ENCODE assay signal across 9 cellular contexts in genomic region chr11:2269601-2270321, GRCh38. TPM values are rescaled to one million over a fixed set of nuclear protein-coding genes. Genes with fewer than 3 reads are reported as not detected.
A peak's percentile ranks its signal among the peaks of the same experiment; 100 is the strongest.
DNase-seq lines count a peak whose midpoint lies in the region; ATAC-seq and TF ChIP-seq lines count a peak whose summit lies in the region.
"Had no signal": no experiment of that assay in that cellular context is flagged by ENCODE, and none has a peak within 500 bp of the region (broad histone marks: within the 10 kb centered on the region; RNA-seq: fewer than 3 reads in every experiment).

No MANE protein-coding gene starts in this region.

- TF ChIP-seq CTCF in ascending aorta (IDR thresholded peaks at IDR 0.05) (no peak), hepatocyte (IDR thresholded peaks at IDR 0.05; ENCODE audit: poor library complexity) (peak; percentile 37), gastrocnemius medialis (IDR thresholded peaks at IDR 0.05 in 4 of 5, conservative IDR thresholded peaks at IDR 0.05 in 1 of 5) (no peak)

- H3K27ac ChIP-seq in ascending aorta (no peak overlapping the region), hepatocyte (peak overlapping the region; percentile 60), gastrocnemius medialis (no peak overlapping the region)

- no peaks in the 10 kb centered on the region for H3K36me3 ChIP-seq in ascending aorta
- no peaks in the 10 kb centered on the region for H3K36me3 ChIP-seq in hepatocyte (replicated peaks; ENCODE audit: insufficient read depth, low read depth)
- no peaks in the 10 kb centered on the region for H3K36me3 ChIP-seq in gastrocnemius medialis

- H3K9me2 ChIP-seq in hepatocyte (replicated peaks; ENCODE audit: insufficient read depth) = no peaks in the 10 kb centered on the region

- no peaks in the 10 kb centered on the region for H3K79me2 ChIP-seq in hepatocyte

- peak; percentile 85 for DNase-seq in DMS53 treated with DMSO at 0.1 percent for 48 hours (lab: John Stamatoyannopoulos, UW; ENCODE audit: unreplicated experiment)
- peak; percentile 30 to 87 for DNase-seq in NCI-H526 (lab: John Stamatoyannopoulos, UW)
- peak in 1 of 2 donors; percentile 61 for DNase-seq in ascending aorta (ENCODE audit: low spot score in 2 of 2)
- peak; percentile 84 for DNase-seq in hepatocyte (ENCODE audit: low spot score)
- DNase-seq in gastrocnemius medialis = no peak
- DNase-seq in NCI-H2029 (lab: John Stamatoyannopoulos, UW) = no peak
- no peak for DNase-seq in NCI-H1436 treated with DMSO at 0.1 percent for 48 hours (lab: John Stamatoyannopoulos, UW)

- in situ Hi-C loops in gastrocnemius medialis (cut with MboI; ENCODE audit: low sequenced_read_pairs in 4 of 4) = no loop called here

- H3K4me1 ChIP-seq in ascending aorta (peaks cover 10 to 11% of the 10 kb centered on the region in 2 donors), hepatocyte (ENCODE audit: insufficient read depth) (peaks cover 12% of the 10 kb centered on the region), gastrocnemius medialis (no peaks in the 10 kb centered on the region)

- intact Hi-C loops in ascending aorta (cut with DNase I) (no loop called here), gastrocnemius medialis (cut with DNase I; ENCODE audit: low total_unique reads) (no loop called here)

- H3K4me3 ChIP-seq in ascending aorta = peak overlapping the region; percentile 55 to 59
- peak overlapping the region; percentile 52 for H3K4me3 ChIP-seq in hepatocyte
- H3K4me3 ChIP-seq in gastrocnemius medialis = peak overlapping the region; percentile 34 to 41 (median 38)

- no peak for ATAC-seq in gastrocnemius medialis
- ATAC-seq in HG02763 (IDR thresholded peaks at IDR 0.05; ENCODE audit: unreplicated experiment) = no peak

- 2% methylated on average over 71 of the region's 104 CpGs for WGBS in hepatocyte (ENCODE audit: low lambda C conversion rate, missing lambda C conversion rate)

- no peaks in the 10 kb centered on the region for H3K9me3 ChIP-seq in ascending aorta
- no peaks in the 10 kb centered on the region for H3K9me3 ChIP-seq in hepatocyte (ENCODE audit: low read depth)
- no peaks in the 10 kb centered on the region for H3K9me3 ChIP-seq in gastrocnemius medialis

- H2AFZ ChIP-seq in hepatocyte = peak overlapping the region; percentile 65

- H3K27me3 ChIP-seq in ascending aorta = peaks cover 15% of the 10 kb centered on the region
- peaks cover 32% of the 10 kb centered on the region for H3K27me3 ChIP-seq in hepatocyte
- H3K27me3 ChIP-seq in gastrocnemius medialis = peaks cover 37 to 52% (median 44%) of the 10 kb centered on the region in 3 donors

- no peak for TF ChIP-seq POLR2A in gastrocnemius medialis (IDR thresholded peaks at IDR 0.05)

- H4K20me1 ChIP-seq in hepatocyte (ENCODE audit: insufficient read depth, poor library complexity, severe bottlenecking) = no peaks in the 10 kb centered on the region

- peak overlapping the region; percentile 93 for H3K4me2 ChIP-seq in hepatocyte

RNA-seq across cellular contexts. Expression of gene ASCL2, which starts 0.6 kb away (rescaled TPM):
- not detected for total RNA-seq in ascending aorta
- 3.3 and 5.6 TPM in 2 replicates for total RNA-seq in hepatocyte
- polyA plus RNA-seq in hepatocyte = 5.8 and 7.9 TPM in 2 replicates
- total RNA-seq in gastrocnemius medialis = not detected
- total RNA-seq: pulmonary artery endothelial cell had no signal

RNA-seq across cellular contexts. Expression of gene C11orf21, which starts 32.0 kb away (rescaled TPM):
- total RNA-seq in ascending aorta (not detected), hepatocyte (0.17 TPM in 1 of 2 replicates, not detected in the other), gastrocnemius medialis (under 1 TPM in 1 of 4 donors, not detected in 3; 0.10 TPM)
- 0.43 and 0.68 TPM in 2 replicates for polyA plus RNA-seq in hepatocyte
- total RNA-seq: pulmonary artery endothelial cell had no signal

RNA-seq across cellular contexts. Expression of gene TSPAN32, which starts 32.1 kb away (rescaled TPM):
- total RNA-seq in ascending aorta (1.9 TPM), hepatocyte (1.5 and 5.0 TPM in 2 replicates), gastrocnemius medialis (not detected)
- 4.8 and 7.0 TPM in 2 replicates for polyA plus RNA-seq in hepatocyte
- total RNA-seq: pulmonary artery endothelial cell had no signal

Comparison
In these comparisons a context has a peak if more than half of its experiments do, and no peak if none do; other contexts are left out.
1. DNase-seq: peak in DMS53 treated with DMSO at 0.1 percent for 48 hours (single experiment), NCI-H526 (2 of 2) and hepatocyte (single experiment); none in gastrocnemius medialis (0 of 2), NCI-H2029 (single experiment) and NCI-H1436 treated with DMSO at 0.1 percent for 48 hours (single experiment).
2. Peak in every context shown above with its lines, with median percentiles within 50 percentile points of each other: H3K4me3 ChIP-seq.